13 cellular contexts compared by ENCODE assay signal in genomic region chr11:121553806-121554205, GRCh38.
DNase-seq lines count a peak whose midpoint lies in the region; ATAC-seq and TF ChIP-seq lines count a peak whose summit lies in the region.
"Had no signal": no experiment of that assay in that cellular context is flagged by ENCODE, and none has a peak within 500 bp of the region (broad histone marks: within the 10 kb centered on the region; RNA-seq: fewer than 3 reads in every experiment).

No MANE protein-coding gene starts in this region.

- H3K9me3 ChIP-seq in SK-N-SH = no peaks in the 10 kb centered on the region
- no peaks in the 10 kb centered on the region for H3K9me3 ChIP-seq in upper lobe of left lung
- H3K9me3 ChIP-seq: ascending aorta, uterus had no signal

- H3K4me1 ChIP-seq in SK-N-SH (ENCODE audit: control insufficient read depth in 1 of 2, insufficient read depth in 2 of 2, low read depth in 1 of 2, low read length in 1 of 2) (peaks cover 0 to 20% of the 10 kb centered on the region in 2 experiments; a peak in 2 of 4 replicates), upper lobe of left lung (no peaks in the 10 kb centered on the region)
- H3K4me1 ChIP-seq: ascending aorta, uterus had no signal

- no peaks in the 10 kb centered on the region for H3F3A ChIP-seq in SK-N-SH (replicated peaks; ENCODE audit: insufficient read depth)

- H3K4me3 Mint-ChIP-seq in activated naive CD4-positive, alpha-beta T cell treated with anti-CD3 and anti-CD28 coated beads, Interleukin-2, amount 10 ng/mL, durations not matched to agents 7 days and 5 days = no peak overlapping the region
- no peak overlapping the region for H3K4me3 Mint-ChIP-seq in immature natural killer cell

- no peak for ATAC-seq in upper lobe of left lung (ENCODE audit: low FRiP score in 2 of 2)
- ATAC-seq in GM21447 (IDR thresholded peaks at IDR 0.05; ENCODE audit: unreplicated experiment) = no peak
- ATAC-seq in GM19035 (IDR thresholded peaks at IDR 0.05; ENCODE audit: unreplicated experiment) = no peak

- H3K27ac Mint-ChIP-seq in activated naive CD4-positive, alpha-beta T cell treated with anti-CD3 and anti-CD28 coated beads, Interleukin-2, amount 10 ng/mL, durations not matched to agents 7 days and 5 days = peak overlapping the region; percentile 16
- peak overlapping the region in 5 of 6 donors; percentile 2 to 53 (median 33) for H3K27ac Mint-ChIP-seq in immature natural killer cell

- H2AFZ ChIP-seq in SK-N-SH (ENCODE audit: low read depth) = no peak overlapping the region
- H2AFZ ChIP-seq: GM23248 had no signal

- no peak for TF ChIP-seq RAD21 in SK-N-SH (IDR thresholded peaks at IDR 0.05; ENCODE audit: low read length)

- H3K9me2 ChIP-seq in SK-N-SH = no peaks in the 10 kb centered on the region

- WGBS in SK-N-SH (ENCODE audit: low lambda C conversion rate) = 85% methylated on average over 8 of the region's 11 CpGs
- 85 to 90% methylated on average over 11 of the region's 11 CpGs for WGBS in upper lobe of left lung, 2 donors

- no peaks in the 10 kb centered on the region for H3K79me2 ChIP-seq in SK-N-SH (ENCODE audit: insufficient read depth)

- H3K4me3 ChIP-seq in SK-N-SH (ENCODE audit: low read depth in 2 of 2, low read length in 1 of 2) = no peak overlapping the region
- H3K4me3 ChIP-seq in upper lobe of left lung = no peak overlapping the region
- H3K4me3 ChIP-seq: ascending aorta, GM23248, uterus had no signal

- H3K9ac ChIP-seq in SK-N-SH = no peak overlapping the region
- H3K9ac ChIP-seq: GM23248 had no signal

- no peaks in the 10 kb centered on the region for H3K27me3 Mint-ChIP-seq in activated naive CD4-positive, alpha-beta T cell treated with anti-CD3 and anti-CD28 coated beads, Interleukin-2, amount 10 ng/mL, durations not matched to agents 7 days and 5 days
- peaks cover 1 to 9% (median 7%) of the 10 kb centered on the region in 3 donors for H3K27me3 Mint-ChIP-seq in immature natural killer cell (ENCODE audit: low read depth in 3 of 3)

- no peak for DNase-seq in activated naive CD4-positive, alpha-beta T cell treated with anti-CD3 and anti-CD28 coated beads, Interleukin-2, amount 10 ng/mL, durations not matched to agents 7 days and 5 days
- DNase-seq in activated naive CD4-positive, alpha-beta T cell treated with anti-CD3 and anti-CD28 coated beads, Interleukin-2, amount 50 U/mL, for 16 hours = no peak
- no peak for DNase-seq in SK-N-SH
- no peak for DNase-seq in immature natural killer cell
- DNase-seq in upper lobe of left lung = peak; percentile 17 to 31
- no peak for DNase-seq in central memory CD4-positive, alpha-beta T cell
- DNase-seq: erythroblast, GM23248, NCI-H2081 treated with DMSO at 0.1 percent for 48 hours had no signal

- no peak overlapping the region for H3K4me2 ChIP-seq in SK-N-SH

- H3K36me3 Mint-ChIP-seq in activated naive CD4-positive, alpha-beta T cell treated with anti-CD3 and anti-CD28 coated beads, Interleukin-2, amount 10 ng/mL, durations not matched to agents 7 days and 5 days = peaks cover 69% of the 10 kb centered on the region
- peaks cover 24 to 65% (median 50%) of the 10 kb centered on the region in 3 donors for H3K36me3 Mint-ChIP-seq in immature natural killer cell

- H3K4me1 Mint-ChIP-seq in activated naive CD4-positive, alpha-beta T cell treated with anti-CD3 and anti-CD28 coated beads, Interleukin-2, amount 10 ng/mL, durations not matched to agents 7 days and 5 days = peaks cover 9% of the 10 kb centered on the region
- H3K4me1 Mint-ChIP-seq in immature natural killer cell = peaks cover 23 to 55% of the 10 kb centered on the region in 2 donors

- no peaks in the 10 kb centered on the region for H4K20me1 ChIP-seq in SK-N-SH (ENCODE audit: insufficient read depth)

- no peak for TF ChIP-seq POLR2A in upper lobe of left lung (IDR thresholded peaks at IDR 0.05)

- H3K36me3 ChIP-seq in SK-N-SH (replicated peaks in 1 of 2; ENCODE audit: control insufficient read depth in 1 of 2, insufficient read depth in 2 of 2, low read length in 1 of 2) (no peaks in the 10 kb centered on the region), upper lobe of left lung (peaks cover 4 to 25% (median 15%) of the 10 kb centered on the region in 4 donors)
- H3K36me3 ChIP-seq: uterus had no signal

- H3K9me3 Mint-ChIP-seq in activated naive CD4-positive, alpha-beta T cell treated with anti-CD3 and anti-CD28 coated beads, Interleukin-2, amount 10 ng/mL, durations not matched to agents 7 days and 5 days = no peaks in the 10 kb centered on the region
- no peaks in the 10 kb centered on the region for H3K9me3 Mint-ChIP-seq in immature natural killer cell

- no peak for TF ChIP-seq CTCF in SK-N-SH (IDR thresholded peaks at IDR 0.05)
- TF ChIP-seq CTCF in upper lobe of left lung (IDR thresholded peaks at IDR 0.05) = no peak

- no peak overlapping the region for H3K27ac ChIP-seq in SK-N-SH (ENCODE audit: low read depth in 2 of 2, low read length in 1 of 2)
- H3K27ac ChIP-seq in upper lobe of left lung = no peak overlapping the region
- H3K27ac ChIP-seq: ascending aorta, GM23248, uterus had no signal

- POLR2A ChIA-PET in SK-N-SH (lab: Yijun Ruan, JAX) = interaction anchor here (0.5 kb wide), 1 partner anchor 23 kb away, joined by 3 read pairs; no protein-coding TSS in a partner anchor

- CTCF ChIA-PET in activated naive CD4-positive, alpha-beta T cell treated with anti-CD3 and anti-CD28 coated beads, Interleukin-2, amount 10 ng/mL, durations not matched to agents 7 days and 5 days (lab: Charles Lee) = no interaction called here
- CTCF ChIA-PET in SK-N-SH (lab: Yijun Ruan, JAX) = interaction anchor here (1.5 kb wide), 1 partner anchor 13 kb away, joined by 3 read pairs; no protein-coding TSS in a partner anchor

- no peak for TF ChIP-seq EP300 in SK-N-SH (IDR thresholded peaks at IDR 0.05; ENCODE audit: borderline replicate concordance in 1 of 2, low read depth in 1 of 2, low read length in 1 of 2)
- no peak for TF ChIP-seq EP300 in upper lobe of left lung (IDR thresholded peaks at IDR 0.05)

- H3K27me3 ChIP-seq in SK-N-SH (ENCODE audit: insufficient read depth) = no peaks in the 10 kb centered on the region
- H3K27me3 ChIP-seq in upper lobe of left lung = no peaks in the 10 kb centered on the region
- H3K27me3 ChIP-seq: ascending aorta, uterus had no signal

TF ChIP-seq in SK-N-SH, 30 proteins besides CTCF, POLR2A, EP300 and RAD21:
- TF ChIP-seq FOXJ3 (CRISPR knock-in tag; IDR thresholded peaks at IDR 0.05) = no peak
- TF ChIP-seq NFIC (IDR thresholded peaks at IDR 0.05; ENCODE audit: borderline replicate concordance) = peak; percentile 33; the same call in 1 of the 2 replicates
TF ChIP-seq in SK-N-SH: peak in this region for 1.

Comparison
In these comparisons a context has a peak if more than half of its experiments do, and no peak if none do; other contexts are left out.
1. DNase-seq: peak in upper lobe of left lung (2 of 2); none in activated naive CD4-positive, alpha-beta T cell treated with anti-CD3 and anti-CD28 coated beads, Interleukin-2, amount 10 ng/mL, durations not matched to agents 7 days and 5 days (single experiment), activated naive CD4-positive, alpha-beta T cell treated with anti-CD3 and anti-CD28 coated beads, Interleukin-2, amount 50 U/mL, for 16 hours (single experiment), SK-N-SH (single experiment), immature natural killer cell (0 of 3) and central memory CD4-positive, alpha-beta T cell (single experiment).